In genomic region chr9:92501671-92502393, GRCh38 we compare ENCODE assay signal across 8 cellular contexts. TPM values are rescaled to one million over a fixed set of nuclear protein-coding genes. Genes with fewer than 3 reads are reported as not detected.
DNase-seq lines count a peak whose midpoint lies in the region; ATAC-seq, FAIRE-seq and TF ChIP-seq lines count a peak whose summit lies in the region.

No MANE protein-coding gene starts in this region.

- no peaks in the 10 kb centered on the region for H3K9me1 ChIP-seq in keratinocyte (ENCODE audit: control insufficient read depth, extremely low read depth, insufficient read depth, low read length)

- no peaks in the 10 kb centered on the region for H3K79me2 ChIP-seq in keratinocyte (ENCODE audit: control insufficient read depth, insufficient read depth, low read length)

- intact Hi-C loops in prostate gland (cut with DNase I) = no loop called here

- H4K20me1 ChIP-seq in keratinocyte (ENCODE audit: control insufficient read depth, extremely low read depth, insufficient read depth, low read length) = no peaks in the 10 kb centered on the region

- peak; percentile 85 for FAIRE-seq in keratinocyte (lab: Jason Lieb, UNC)

- H3K9ac ChIP-seq in keratinocyte (ENCODE audit: control insufficient read depth, extremely low read depth, insufficient read depth, low read length) = no peak overlapping the region

- dilution Hi-C loops in keratinocyte (cut with MboI; ENCODE audit: extremely low pct_ligation_motif_present, low sequenced_read_pairs) = no loop called here

- peak overlapping the region; percentile 42 for H3K4me2 ChIP-seq in keratinocyte (ENCODE audit: control insufficient read depth, extremely low read depth, insufficient read depth, low read depth, low read length)

- no peaks in the 10 kb centered on the region for H3K36me3 ChIP-seq in keratinocyte (ENCODE audit: control insufficient read depth in 2 of 2, extremely low read depth in 1 of 2, insufficient read depth in 2 of 2, low read length in 2 of 2)
- H3K36me3 ChIP-seq in prostate gland = no peaks in the 10 kb centered on the region

- no peaks in the 10 kb centered on the region for H3K27me3 ChIP-seq in HL-60 (ENCODE audit: insufficient read depth, poor library complexity, severe bottlenecking)
- no peaks in the 10 kb centered on the region for H3K27me3 ChIP-seq in keratinocyte (ENCODE audit: control insufficient read depth, extremely low read depth, insufficient read depth, low read length)
- H3K27me3 ChIP-seq in prostate gland (replicated peaks; ENCODE audit: insufficient read depth) = no peaks in the 10 kb centered on the region

- TF ChIP-seq CTCF in HL-60 (IDR thresholded peaks at IDR 0.05; ENCODE audit: insufficient read depth, low read length) (peak; percentile 72), keratinocyte (optimal IDR thresholded peaks at IDR 0.05 in 1 of 3, IDR thresholded peaks at IDR 0.05 in 1 of 3, conservative IDR thresholded peaks at IDR 0.05 in 1 of 3; ENCODE audit: extremely low read depth in 1 of 3, insufficient read depth in 2 of 3, low read length in 3 of 3) (peak; percentile 67 to 78 (median 77)), prostate gland (IDR thresholded peaks at IDR 0.05) (peak in 2 of 4 experiments; percentile 16 to 19)

- peaks cover 37% of the 10 kb centered on the region for H3K4me1 ChIP-seq in keratinocyte (ENCODE audit: control insufficient read depth, extremely low read depth, insufficient read depth, low read length)
- H3K4me1 ChIP-seq in prostate gland (replicated peaks) = no peaks in the 10 kb centered on the region

- no peak for ATAC-seq in HG03521 (IDR thresholded peaks at IDR 0.05; ENCODE audit: unreplicated experiment)

- H3K4me3 ChIP-seq in HL-60 (replicated peaks; ENCODE audit: insufficient read depth, low read length) = no peak overlapping the region
- H3K4me3 ChIP-seq in keratinocyte (ENCODE audit: control insufficient read depth in 2 of 3, extremely low read depth in 1 of 3, insufficient read depth in 2 of 3, low read depth in 1 of 3, low read length in 3 of 3) = no peak overlapping the region
- H3K4me3 ChIP-seq in prostate gland = no peak overlapping the region

- H3K27ac ChIP-seq in HL-60 (replicated peaks) = no peak overlapping the region
- peak overlapping the region; percentile 57 for H3K27ac ChIP-seq in keratinocyte (ENCODE audit: control insufficient read depth, insufficient read depth, low read length)
- H3K27ac ChIP-seq in prostate gland = no peak overlapping the region

- 65% methylated on average over 5 of the region's 5 CpGs for whole genome bisulfite sequencing in prostate gland

- peak; percentile 66 for DNase-seq in DMS53 (lab: John Stamatoyannopoulos, UW)
- DNase-seq in DMS53 treated with DMSO at 0.1 percent for 48 hours (lab: John Stamatoyannopoulos, UW; ENCODE audit: unreplicated experiment) = no peak
- peak in 1 of 2 experiments; percentile 53 for DNase-seq in HL-60 (ENCODE audit: low read depth in 1 of 2, low spot score in 1 of 2)
- DNase-seq in amniotic epithelial cell (ENCODE audit: low read depth) = peak; percentile 70
- peak; percentile 45 for DNase-seq in keratinocyte (ENCODE audit: low read depth, low spot score)
- no peak for DNase-seq in prostate gland (ENCODE audit: low spot score)
- DNase-seq in kidney glomerular epithelial cell (lab: John Stamatoyannopoulos, UW) = no peak

- peak overlapping the region; percentile 31 for H2AFZ ChIP-seq in keratinocyte (ENCODE audit: control insufficient read depth, low read length)

- TF ChIP-seq POLR2A in prostate gland (IDR thresholded peaks at IDR 0.05) = no peak

- H3K9me3 ChIP-seq in keratinocyte (ENCODE audit: control insufficient read depth, low read depth, low read length) = no peaks in the 10 kb centered on the region
- H3K9me3 ChIP-seq in prostate gland = no peaks in the 10 kb centered on the region

RNA-seq across cellular contexts. Expression of gene ASPN, which starts 19.5 kb away (rescaled TPM):
- 0.36 to 1.1 TPM (median 0.63 TPM) in 3 replicates for polyA plus RNA-seq in keratinocyte
- 3.0 TPM for polyA plus RNA-seq in keratinocyte (2011; ENCODE audit: low read depth)
- 0.61 and 0.66 TPM in 2 replicates for polyA plus RNA-seq in keratinocyte (2011; cell fraction: cytosol; rRNA removed)
- 1.7 and 2.2 TPM in 2 replicates for polyA plus RNA-seq in keratinocyte (2011; cell fraction: nucleus; rRNA removed)
- polyA plus RNA-seq in keratinocyte (2012; ENCODE audit: low replicate concordance) = 0.25 and 1.2 TPM in 2 replicates
- polyA minus RNA-seq in keratinocyte = 0.67 to 0.86 TPM in 2 of 3 replicates, not detected in the other
- not detected for polyA minus RNA-seq in keratinocyte (2011; cell fraction: cytosol; rRNA and poly(A)+ RNA removed)
- polyA minus RNA-seq in keratinocyte (2011; cell fraction: nucleus; rRNA and poly(A)+ RNA removed) = 1.3 and 2.1 TPM in 2 replicates
- total RNA-seq in prostate gland = 1 to 10 TPM in 1 of 2 donors, under 1 TPM in 1; 0.68 to 1.8 TPM

RNA-seq across cellular contexts. Expression of gene ECM2, which starts 34.0 kb away (rescaled TPM):
- polyA plus RNA-seq in keratinocyte = 0.36 to 0.99 TPM (median 0.75 TPM) in 3 replicates
- polyA plus RNA-seq in keratinocyte (2011; ENCODE audit: low read depth) = 3.8 TPM
- polyA plus RNA-seq in keratinocyte (2011; cell fraction: cytosol; rRNA removed) = 0.62 and 1.7 TPM in 2 replicates
- polyA plus RNA-seq in keratinocyte (2011; cell fraction: nucleus; rRNA removed) = 0.43 and 0.61 TPM in 2 replicates
- polyA plus RNA-seq in keratinocyte (2012; ENCODE audit: low replicate concordance) = 0.41 and 1.5 TPM in 2 replicates
- 0.63 to 0.64 TPM in 2 of 3 replicates, not detected in the other for polyA minus RNA-seq in keratinocyte
- not detected for polyA minus RNA-seq in keratinocyte (2011; cell fraction: cytosol; rRNA and poly(A)+ RNA removed)
- 0.32 TPM in 1 of 2 replicates, not detected in the other for polyA minus RNA-seq in keratinocyte (2011; cell fraction: nucleus; rRNA and poly(A)+ RNA removed)
- 10 to 100 TPM in 1 of 2 donors, 1 to 10 TPM in 1; 2.6 to 14.1 TPM for total RNA-seq in prostate gland

Comparison
In these comparisons a context has a peak if more than half of its experiments do, and no peak if none do; other contexts are left out.
1. DNase-seq: peak in DMS53 (single experiment), amniotic epithelial cell (single experiment) and keratinocyte (single experiment); none in DMS53 treated with DMSO at 0.1 percent for 48 hours (single experiment), prostate gland (single experiment) and kidney glomerular epithelial cell (single experiment).